Comparison of ENCODE assay signal across 8 cellular contexts in genomic region chr15:101501703-101502373, GRCh38. TPM values are rescaled to one million over a fixed set of nuclear protein-coding genes. Genes with fewer than 3 reads are reported as not detected.
A peak's percentile ranks its signal among the peaks of the same experiment; 100 is the strongest.
DNase-seq lines count a peak whose midpoint lies in the region; ATAC-seq, FAIRE-seq and TF ChIP-seq lines count a peak whose summit lies in the region.

No MANE protein-coding gene starts in this region.

- no peak overlapping the region for H3K27ac ChIP-seq in HepG2 (ENCODE audit: extremely low read length, insufficient read depth, low read length)

- ATAC-seq in HG02759 (IDR thresholded peaks at IDR 0.05; ENCODE audit: unreplicated experiment) (peak; percentile 58), SK-N-SH treated with all-trans-retinoic acid at 6 μM for 48 hours (peak; percentile 85), HepG2 (peak; percentile 88)

- H4K20me1 ChIP-seq in HepG2 (ENCODE audit: insufficient read depth, low read length): no peaks in the 10 kb centered on the region

- H3K4me2 ChIP-seq in HepG2 (ENCODE audit: low read depth, low read length): peak overlapping the region; percentile 94

- POLR2A ChIA-PET in HepG2 (lab: Yijun Ruan, JAX): interaction anchor here (1.0 to 3.6 kb wide), 6 partner anchors 9 to 115 kb away, joined by 3 to 33 read pairs (median 5); partner anchors contain the start of gene PCSK6

- H3K36me3 ChIP-seq in HepG2 (replicated peaks in 1 of 2; ENCODE audit: control insufficient read depth in 1 of 2, insufficient read depth in 2 of 2, low read length in 2 of 2): no peaks in the 10 kb centered on the region

- WGBS in HepG2 (ENCODE audit: low lambda C conversion rate): 4% methylated on average over 5 of the region's 23 CpGs

- in situ Hi-C loops in HepG2 (cut with HindIII; ENCODE audit: extremely low pct_ligation_motif_present, low pct_unique_long_range_greater_than_20kb): no loop called here

- peaks cover 71% of the 10 kb centered on the region for H3K4me1 ChIP-seq in HepG2 (ENCODE audit: insufficient read depth, low read length)

- TF ChIP-seq CTCF in GM12875 (IDR thresholded peaks at IDR 0.05; ENCODE audit: borderline replicate concordance, insufficient read depth, low read depth, low read length): peak; percentile 74
- TF ChIP-seq CTCF in HepG2 (CRISPR knock-in tag; IDR thresholded peaks at IDR 0.05): peak; percentile 89

- intact Hi-C loops in HepG2 (cut with micrococcal nuclease; ENCODE audit: unreplicated experiment): loop anchor here (1.0 to 5.0 kb wide), 3 partner anchors 63 to 202 kb away; no protein-coding TSS in a partner anchor

- TF ChIP-seq RAD21 in HepG2 (CRISPR knock-in tag; IDR thresholded peaks at IDR 0.05): peak; percentile 80

- no peaks in the 10 kb centered on the region; a peak in 1 of 5 replicates for H3K27me3 ChIP-seq in HepG2 (ENCODE audit: control insufficient read depth in 1 of 2, insufficient read depth in 2 of 2, low read length in 2 of 2)

- H2AFZ ChIP-seq in HepG2 (ENCODE audit: low read length): peak overlapping the region; percentile 49

- TF ChIP-seq EP300 in HepG2 (IDR thresholded peaks at IDR 0.05; ENCODE audit: low read depth in 2 of 2, low read length in 2 of 2): no peak
- TF ChIP-seq EP300 in HepG2 (CRISPR knock-in tag; IDR thresholded peaks at IDR 0.05; ENCODE audit: borderline replicate concordance): no peak

- TF ChIP-seq POLR2A in HepG2 (IDR thresholded peaks at IDR 0.05; ENCODE audit: insufficient read depth in 1 of 2, low read depth in 2 of 2, low read length in 2 of 2): no peak

- H3K9ac ChIP-seq in HepG2 (ENCODE audit: insufficient read depth, low read depth, low read length): peak overlapping the region; percentile 59

- FAIRE-seq in HepG2 (lab: Jason Lieb, UNC): peak; percentile 54

- no TSS peak for BruUV-seq in HepG2 (replicated peaks; lab: Mats Ljungman, UMichigan)

- CTCF ChIA-PET in HepG2 (lab: Yijun Ruan, JAX; ENCODE audit: low intra/inter-chr PET ratio, low total read pairs): interaction anchor here (1.2 to 2.7 kb wide), 3 partner anchors 62 to 201 kb away, joined by 4 to 9 read pairs (median 4); no protein-coding TSS in a partner anchor

- DNase-seq in amniotic epithelial cell (ENCODE audit: low read depth) (peak; percentile 8), HepG2 (ENCODE audit: low spot score) (peak; percentile 66), DMS79 (lab: John Stamatoyannopoulos, UW) (no peak), T1000 (lab: John Stamatoyannopoulos, UW) (no peak)
- DNase-seq in stimulated activated CD8-positive, alpha-beta memory T cell treated with anti-CD3 and anti-CD28 coated beads, Interleukin-15, amount 100 ng/mL, for 48 hours (ENCODE audit: low read depth in 2 of 2): peak; percentile 24 to 33

- no peaks in the 10 kb centered on the region for H3K9me3 ChIP-seq in HepG2 (ENCODE audit: low read length)

- H3K4me3 ChIP-seq in GM12875 (ENCODE audit: low read depth, low read length) (no peak overlapping the region), HepG2 (replicated peaks in 1 of 3; ENCODE audit: insufficient read depth in 1 of 3, low read depth in 2 of 3, low read length in 3 of 3) (peak overlapping the region; percentile 53 to 73 (median 62))

- H3K79me2 ChIP-seq in HepG2 (ENCODE audit: insufficient read depth, low read length): peaks cover 3% of the 10 kb centered on the region

TF ChIP-seq in SK-N-SH treated with all-trans-retinoic acid at 6 μM for 48 hours, 23 proteins besides CTCF, POLR2A, EP300 and RAD21:
- TF ChIP-seq BACH2 (CRISPR knock-in tag; IDR thresholded peaks at IDR 0.05; ENCODE audit: borderline replicate concordance): no peak
- no peak for TF ChIP-seq ESRRG (CRISPR knock-in tag; IDR thresholded peaks at IDR 0.05)
- no peak for TF ChIP-seq PPARA (CRISPR knock-in tag; IDR thresholded peaks at IDR 0.05; ENCODE audit: borderline replicate concordance)
- no peak for TF ChIP-seq ZNF565 (CRISPR knock-in tag; conservative IDR thresholded peaks at IDR 0.05; ENCODE audit: low read depth)
- no peak for TF ChIP-seq ZFP3 (CRISPR knock-in tag; IDR thresholded peaks at IDR 0.05)

TF ChIP-seq in HepG2, 621 proteins besides CTCF, POLR2A, EP300 and RAD21 (continues in another document):
- TF ChIP-seq, protein P1, sequence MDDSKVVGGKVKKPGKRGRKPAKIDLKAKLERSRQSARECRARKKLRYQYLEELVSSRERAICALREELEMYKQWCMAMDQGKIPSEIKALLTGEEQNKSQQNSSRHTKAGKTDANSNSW (CRISPR knock-in tag; IDR thresholded peaks at IDR 0.05; ENCODE audit: borderline replicate concordance): no peak
- TF ChIP-seq, protein P2, sequence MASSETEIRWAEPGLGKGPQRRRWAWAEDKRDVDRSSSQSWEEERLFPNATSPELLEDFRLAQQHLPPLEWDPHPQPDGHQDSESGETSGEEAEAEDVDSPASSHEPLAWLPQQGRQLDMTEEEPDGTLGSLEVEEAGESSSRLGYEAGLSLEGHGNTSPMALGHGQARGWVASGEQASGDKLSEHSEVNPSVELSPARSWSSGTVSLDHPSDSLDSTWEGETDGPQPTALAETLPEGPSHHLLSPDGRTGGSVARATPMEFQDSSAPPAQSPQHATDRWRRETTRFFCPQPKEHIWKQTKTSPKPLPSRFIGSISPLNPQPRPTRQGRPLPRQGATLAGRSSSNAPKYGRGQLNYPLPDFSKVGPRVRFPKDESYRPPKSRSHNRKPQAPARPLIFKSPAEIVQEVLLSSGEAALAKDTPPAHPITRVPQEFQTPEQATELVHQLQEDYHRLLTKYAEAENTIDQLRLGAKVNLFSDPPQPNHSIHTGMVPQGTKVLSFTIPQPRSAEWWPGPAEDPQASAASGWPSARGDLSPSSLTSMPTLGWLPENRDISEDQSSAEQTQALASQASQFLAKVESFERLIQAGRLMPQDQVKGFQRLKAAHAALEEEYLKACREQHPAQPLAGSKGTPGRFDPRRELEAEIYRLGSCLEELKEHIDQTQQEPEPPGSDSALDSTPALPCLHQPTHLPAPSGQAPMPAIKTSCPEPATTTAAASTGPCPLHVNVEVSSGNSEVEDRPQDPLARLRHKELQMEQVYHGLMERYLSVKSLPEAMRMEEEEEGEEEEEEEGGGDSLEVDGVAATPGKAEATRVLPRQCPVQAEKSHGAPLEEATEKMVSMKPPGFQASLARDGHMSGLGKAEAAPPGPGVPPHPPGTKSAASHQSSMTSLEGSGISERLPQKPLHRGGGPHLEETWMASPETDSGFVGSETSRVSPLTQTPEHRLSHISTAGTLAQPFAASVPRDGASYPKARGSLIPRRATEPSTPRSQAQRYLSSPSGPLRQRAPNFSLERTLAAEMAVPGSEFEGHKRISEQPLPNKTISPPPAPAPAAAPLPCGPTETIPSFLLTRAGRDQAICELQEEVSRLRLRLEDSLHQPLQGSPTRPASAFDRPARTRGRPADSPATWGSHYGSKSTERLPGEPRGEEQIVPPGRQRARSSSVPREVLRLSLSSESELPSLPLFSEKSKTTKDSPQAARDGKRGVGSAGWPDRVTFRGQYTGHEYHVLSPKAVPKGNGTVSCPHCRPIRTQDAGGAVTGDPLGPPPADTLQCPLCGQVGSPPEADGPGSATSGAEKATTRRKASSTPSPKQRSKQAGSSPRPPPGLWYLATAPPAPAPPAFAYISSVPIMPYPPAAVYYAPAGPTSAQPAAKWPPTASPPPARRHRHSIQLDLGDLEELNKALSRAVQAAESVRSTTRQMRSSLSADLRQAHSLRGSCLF (CRISPR knock-in tag; IDR thresholded peaks at IDR 0.05; ENCODE audit: borderline replicate concordance): no peak
- TF ChIP-seq KDM6A (CRISPR knock-in tag; IDR thresholded peaks at IDR 0.05; ENCODE audit: low read depth): no peak
- TF ChIP-seq STAG1 (CRISPR knock-in tag; IDR thresholded peaks at IDR 0.05): peak; percentile 69
- no peak for TF ChIP-seq THAP8 (CRISPR knock-in tag; IDR thresholded peaks at IDR 0.05; ENCODE audit: borderline replicate concordance)
- TF ChIP-seq SRY (CRISPR knock-in tag; IDR thresholded peaks at IDR 0.05): no peak
- 0 out of 2 replicates have a peak, but pooled peaks have one; percentile 59 for TF ChIP-seq ZNF605 (CRISPR knock-in tag; IDR thresholded peaks at IDR 0.05)
- TF ChIP-seq ZNF460 (CRISPR knock-in tag; IDR thresholded peaks at IDR 0.05; ENCODE audit: borderline replicate concordance): no peak
- TF ChIP-seq ZNF235 (CRISPR knock-in tag; IDR thresholded peaks at IDR 0.05; ENCODE audit: borderline replicate concordance): no peak

RNA-seq across cellular contexts. Expression of gene PCSK6, which starts 12.3 kb away (rescaled TPM):
- 42.5 and 56.5 TPM in 2 replicates for total RNA-seq in HepG2 (2016; rRNA removed; fragmentation: Illumina TruSeq; extraction: Trizol)
- total RNA-seq in HepG2 (2016; cell fraction: cytosol; rRNA removed; fragmentation: Illumina TruSeq; extraction: Trizol; ENCODE audit: low read depth): 71.9 and 81.0 TPM in 2 replicates
- 34.4 and 55.2 TPM in 2 replicates for total RNA-seq in HepG2 (2016; cell fraction: insoluble cytoplasmic fraction; rRNA removed; fragmentation: Illumina TruSeq; extraction: Trizol)
- 69.6 and 77.5 TPM in 2 replicates for total RNA-seq in HepG2 (2016; cell fraction: membrane; rRNA removed; fragmentation: Illumina TruSeq; extraction: Trizol)
- total RNA-seq in HepG2 (2016; cell fraction: nucleus; rRNA removed; fragmentation: Illumina TruSeq; extraction: Trizol): 66.0 and 74.7 TPM in 2 replicates
- polyA plus RNA-seq in HepG2 (2011; rRNA removed): 155 and 208 TPM in 2 replicates
- polyA plus RNA-seq in HepG2 (2011; cell fraction: cytosol; rRNA removed): 113 and 150 TPM in 2 replicates
- polyA plus RNA-seq in HepG2 (2011; cell fraction: nucleus; rRNA removed): 207 and 256 TPM in 2 replicates
- polyA plus RNA-seq in HepG2 (2012): 61.3 and 94.3 TPM in 2 replicates
- polyA plus RNA-seq in HepG2 (2016; cell fraction: cytosol; fragmentation: Illumina TruSeq; extraction: Trizol; ENCODE audit: low read depth): 28.0 and 30.8 TPM in 2 replicates
- 34.4 and 44.9 TPM in 2 replicates for polyA plus RNA-seq in HepG2 (2016; cell fraction: insoluble cytoplasmic fraction; fragmentation: Illumina TruSeq; extraction: Trizol; ENCODE audit: low read depth)
- 53.8 and 67.9 TPM in 2 replicates for polyA plus RNA-seq in HepG2 (2016; cell fraction: membrane; fragmentation: Illumina TruSeq; extraction: Trizol; ENCODE audit: low read depth)
- 84.3 and 88.3 TPM in 2 replicates for polyA plus RNA-seq in HepG2 (2016; cell fraction: nucleus; fragmentation: Illumina TruSeq; extraction: Trizol; ENCODE audit: insufficient read depth, low read depth)
- 65.0 and 447 TPM in 2 replicates for polyA minus RNA-seq in HepG2 (2011; rRNA and poly(A)+ RNA removed; ENCODE audit: low replicate concordance)
- polyA minus RNA-seq in HepG2 (2011; cell fraction: cytosol; rRNA and poly(A)+ RNA removed): 126 and 149 TPM in 2 replicates
- polyA minus RNA-seq in HepG2 (2011; cell fraction: nucleus; rRNA and poly(A)+ RNA removed): 126 and 142 TPM in 2 replicates

Comparison
In these comparisons a context has a peak if more than half of its experiments do, and no peak if none do; other contexts are left out.
1. DNase-seq: peak in amniotic epithelial cell (single experiment), HepG2 (single experiment) and stimulated activated CD8-positive, alpha-beta memory T cell treated with anti-CD3 and anti-CD28 coated beads, Interleukin-15, amount 100 ng/mL, for 48 hours (2 of 2); none in DMS79 (single experiment) and T1000 (single experiment).
2. Peak in every context shown above with its lines, with median percentiles within 50 percentile points of each other: ATAC-seq.